ENCODE assay signal across 1 cellular context in the genomic region with DNA sequence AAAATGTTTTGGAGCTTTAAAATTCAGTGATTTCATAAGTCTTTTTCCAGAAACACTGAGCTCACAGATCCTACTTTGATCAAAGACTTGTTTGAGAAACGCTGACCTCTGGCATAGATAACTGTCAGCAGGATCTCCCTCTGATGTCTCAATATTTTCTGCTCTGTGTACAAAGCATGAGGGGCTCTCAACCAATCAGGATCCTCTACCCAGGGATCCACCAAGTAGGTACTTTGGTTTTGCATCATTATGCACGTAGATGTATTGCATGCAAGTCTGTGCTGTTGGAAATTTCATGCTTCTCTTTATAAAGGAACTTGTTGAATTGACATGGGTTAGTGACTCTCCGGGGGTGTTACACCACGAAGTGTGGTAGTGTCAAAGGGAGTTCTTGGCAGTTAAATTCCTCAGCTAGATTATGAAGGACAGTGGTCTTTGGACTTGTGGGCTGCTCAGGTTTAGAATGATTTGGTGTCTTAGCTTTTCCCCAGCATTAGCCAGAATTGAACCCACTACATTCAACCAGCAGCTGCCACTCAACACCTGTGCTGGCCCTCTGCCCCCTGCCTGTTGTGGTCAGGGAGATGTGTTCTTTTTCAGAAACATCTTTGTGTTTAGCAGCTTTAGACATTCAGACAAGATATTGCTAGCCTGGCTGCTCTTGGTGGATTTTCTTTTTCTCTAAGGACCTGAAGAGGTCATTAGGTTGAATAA.
TF ChIP-seq lines count a peak whose summit lies in the region.

No MANE protein-coding gene starts in this region.

TF ChIP-seq in HepG2, 621 proteins besides CTCF, POLR2A, EP300 and RAD21 (continued from another document and continues in another):
- TF ChIP-seq E2F2 (CRISPR knock-in tag; IDR thresholded peaks at IDR 0.05; ENCODE audit: borderline replicate concordance) (no peak), MAF1 (CRISPR knock-in tag; IDR thresholded peaks at IDR 0.05; ENCODE audit: borderline replicate concordance) (no peak), TCF12 (IDR thresholded peaks at IDR 0.05) (no peak), TCF12 (CRISPR knock-in tag; IDR thresholded peaks at IDR 0.05) (no peak), SMC3 (IDR thresholded peaks at IDR 0.05; ENCODE audit: low read length) (no peak), TBL1XR1 (IDR thresholded peaks at IDR 0.05; ENCODE audit: borderline replicate concordance, low read length, partially characterized antibody) (no peak), SRF (IDR thresholded peaks at IDR 0.05; ENCODE audit: low read depth, low read length) (no peak), BORCS8-MEF2B (CRISPR knock-in tag; IDR thresholded peaks at IDR 0.05) (no peak), SMYD3 (CRISPR knock-in tag; IDR thresholded peaks at IDR 0.05) (no peak), TAF1 (CRISPR knock-in tag; IDR thresholded peaks at IDR 0.05) (no peak), ZNF652 (CRISPR knock-in tag; IDR thresholded peaks at IDR 0.05; ENCODE audit: borderline replicate concordance, low read depth) (no peak), ELF4 (CRISPR knock-in tag; IDR thresholded peaks at IDR 0.05; ENCODE audit: borderline replicate concordance) (no peak), MBNL3 (CRISPR knock-in tag; conservative IDR thresholded peaks at IDR 0.05) (no peak), RBM22 (optimal IDR thresholded peaks at IDR 0.05; ENCODE audit: low read length) (no peak), ZNF451 (CRISPR knock-in tag; IDR thresholded peaks at IDR 0.05) (no peak), NFRKB (IDR thresholded peaks at IDR 0.05) (no peak), IKZF5 (CRISPR knock-in tag; IDR thresholded peaks at IDR 0.05) (no peak), ZBTB3 (CRISPR knock-in tag; IDR thresholded peaks at IDR 0.05; ENCODE audit: borderline replicate concordance, low read depth) (no peak), PAF1 (CRISPR knock-in tag; IDR thresholded peaks at IDR 0.05) (no peak), ONECUT2 (CRISPR knock-in tag; IDR thresholded peaks at IDR 0.05) (no peak), RBM39 (IDR thresholded peaks at IDR 0.05; ENCODE audit: low read depth, low read length, poor library complexity, severe bottlenecking) (no peak), AGO2 (optimal IDR thresholded peaks at IDR 0.05; ENCODE audit: low read depth, low read length) (no peak), RFXAP (CRISPR knock-in tag; IDR thresholded peaks at IDR 0.05; ENCODE audit: borderline replicate concordance) (no peak), JDP2 (CRISPR knock-in tag; IDR thresholded peaks at IDR 0.05; ENCODE audit: borderline replicate concordance) (no peak), ZBTB1 (CRISPR knock-in tag; IDR thresholded peaks at IDR 0.05; ENCODE audit: borderline replicate concordance) (no peak), ZNF367 (CRISPR knock-in tag; IDR thresholded peaks at IDR 0.05; ENCODE audit: borderline replicate concordance) (no peak), NR1H2 (CRISPR knock-in tag; IDR thresholded peaks at IDR 0.05; ENCODE audit: borderline replicate concordance, low read depth) (no peak), ZNF75D (CRISPR knock-in tag; IDR thresholded peaks at IDR 0.05; ENCODE audit: borderline replicate concordance) (no peak), CCAR2 (optimal IDR thresholded peaks at IDR 0.05; ENCODE audit: low read depth, low read length) (no peak), ZNF160 (CRISPR knock-in tag; IDR thresholded peaks at IDR 0.05) (no peak)
- TF ChIP-seq, protein P1, sequence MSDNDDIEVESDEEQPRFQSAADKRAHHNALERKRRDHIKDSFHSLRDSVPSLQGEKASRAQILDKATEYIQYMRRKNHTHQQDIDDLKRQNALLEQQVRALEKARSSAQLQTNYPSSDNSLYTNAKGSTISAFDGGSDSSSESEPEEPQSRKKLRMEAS (IDR thresholded peaks at IDR 0.05): peak; percentile 48
- TF ChIP-seq, protein P2, sequence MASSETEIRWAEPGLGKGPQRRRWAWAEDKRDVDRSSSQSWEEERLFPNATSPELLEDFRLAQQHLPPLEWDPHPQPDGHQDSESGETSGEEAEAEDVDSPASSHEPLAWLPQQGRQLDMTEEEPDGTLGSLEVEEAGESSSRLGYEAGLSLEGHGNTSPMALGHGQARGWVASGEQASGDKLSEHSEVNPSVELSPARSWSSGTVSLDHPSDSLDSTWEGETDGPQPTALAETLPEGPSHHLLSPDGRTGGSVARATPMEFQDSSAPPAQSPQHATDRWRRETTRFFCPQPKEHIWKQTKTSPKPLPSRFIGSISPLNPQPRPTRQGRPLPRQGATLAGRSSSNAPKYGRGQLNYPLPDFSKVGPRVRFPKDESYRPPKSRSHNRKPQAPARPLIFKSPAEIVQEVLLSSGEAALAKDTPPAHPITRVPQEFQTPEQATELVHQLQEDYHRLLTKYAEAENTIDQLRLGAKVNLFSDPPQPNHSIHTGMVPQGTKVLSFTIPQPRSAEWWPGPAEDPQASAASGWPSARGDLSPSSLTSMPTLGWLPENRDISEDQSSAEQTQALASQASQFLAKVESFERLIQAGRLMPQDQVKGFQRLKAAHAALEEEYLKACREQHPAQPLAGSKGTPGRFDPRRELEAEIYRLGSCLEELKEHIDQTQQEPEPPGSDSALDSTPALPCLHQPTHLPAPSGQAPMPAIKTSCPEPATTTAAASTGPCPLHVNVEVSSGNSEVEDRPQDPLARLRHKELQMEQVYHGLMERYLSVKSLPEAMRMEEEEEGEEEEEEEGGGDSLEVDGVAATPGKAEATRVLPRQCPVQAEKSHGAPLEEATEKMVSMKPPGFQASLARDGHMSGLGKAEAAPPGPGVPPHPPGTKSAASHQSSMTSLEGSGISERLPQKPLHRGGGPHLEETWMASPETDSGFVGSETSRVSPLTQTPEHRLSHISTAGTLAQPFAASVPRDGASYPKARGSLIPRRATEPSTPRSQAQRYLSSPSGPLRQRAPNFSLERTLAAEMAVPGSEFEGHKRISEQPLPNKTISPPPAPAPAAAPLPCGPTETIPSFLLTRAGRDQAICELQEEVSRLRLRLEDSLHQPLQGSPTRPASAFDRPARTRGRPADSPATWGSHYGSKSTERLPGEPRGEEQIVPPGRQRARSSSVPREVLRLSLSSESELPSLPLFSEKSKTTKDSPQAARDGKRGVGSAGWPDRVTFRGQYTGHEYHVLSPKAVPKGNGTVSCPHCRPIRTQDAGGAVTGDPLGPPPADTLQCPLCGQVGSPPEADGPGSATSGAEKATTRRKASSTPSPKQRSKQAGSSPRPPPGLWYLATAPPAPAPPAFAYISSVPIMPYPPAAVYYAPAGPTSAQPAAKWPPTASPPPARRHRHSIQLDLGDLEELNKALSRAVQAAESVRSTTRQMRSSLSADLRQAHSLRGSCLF (CRISPR knock-in tag; IDR thresholded peaks at IDR 0.05; ENCODE audit: borderline replicate concordance): no peak
- TF ChIP-seq, protein P3, sequence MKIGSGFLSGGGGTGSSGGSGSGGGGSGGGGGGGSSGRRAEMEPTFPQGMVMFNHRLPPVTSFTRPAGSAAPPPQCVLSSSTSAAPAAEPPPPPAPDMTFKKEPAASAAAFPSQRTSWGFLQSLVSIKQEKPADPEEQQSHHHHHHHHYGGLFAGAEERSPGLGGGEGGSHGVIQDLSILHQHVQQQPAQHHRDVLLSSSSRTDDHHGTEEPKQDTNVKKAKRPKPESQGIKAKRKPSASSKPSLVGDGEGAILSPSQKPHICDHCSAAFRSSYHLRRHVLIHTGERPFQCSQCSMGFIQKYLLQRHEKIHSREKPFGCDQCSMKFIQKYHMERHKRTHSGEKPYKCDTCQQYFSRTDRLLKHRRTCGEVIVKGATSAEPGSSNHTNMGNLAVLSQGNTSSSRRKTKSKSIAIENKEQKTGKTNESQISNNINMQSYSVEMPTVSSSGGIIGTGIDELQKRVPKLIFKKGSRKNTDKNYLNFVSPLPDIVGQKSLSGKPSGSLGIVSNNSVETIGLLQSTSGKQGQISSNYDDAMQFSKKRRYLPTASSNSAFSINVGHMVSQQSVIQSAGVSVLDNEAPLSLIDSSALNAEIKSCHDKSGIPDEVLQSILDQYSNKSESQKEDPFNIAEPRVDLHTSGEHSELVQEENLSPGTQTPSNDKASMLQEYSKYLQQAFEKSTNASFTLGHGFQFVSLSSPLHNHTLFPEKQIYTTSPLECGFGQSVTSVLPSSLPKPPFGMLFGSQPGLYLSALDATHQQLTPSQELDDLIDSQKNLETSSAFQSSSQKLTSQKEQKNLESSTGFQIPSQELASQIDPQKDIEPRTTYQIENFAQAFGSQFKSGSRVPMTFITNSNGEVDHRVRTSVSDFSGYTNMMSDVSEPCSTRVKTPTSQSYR (CRISPR knock-in tag; IDR thresholded peaks at IDR 0.05; ENCODE audit: borderline replicate concordance): no peak
- TF ChIP-seq, protein P4, sequence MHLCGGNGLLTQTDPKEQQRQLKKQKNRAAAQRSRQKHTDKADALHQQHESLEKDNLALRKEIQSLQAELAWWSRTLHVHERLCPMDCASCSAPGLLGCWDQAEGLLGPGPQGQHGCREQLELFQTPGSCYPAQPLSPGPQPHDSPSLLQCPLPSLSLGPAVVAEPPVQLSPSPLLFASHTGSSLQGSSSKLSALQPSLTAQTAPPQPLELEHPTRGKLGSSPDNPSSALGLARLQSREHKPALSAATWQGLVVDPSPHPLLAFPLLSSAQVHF (CRISPR knock-in tag; IDR thresholded peaks at IDR 0.05): no peak
- TF ChIP-seq, protein P5, sequence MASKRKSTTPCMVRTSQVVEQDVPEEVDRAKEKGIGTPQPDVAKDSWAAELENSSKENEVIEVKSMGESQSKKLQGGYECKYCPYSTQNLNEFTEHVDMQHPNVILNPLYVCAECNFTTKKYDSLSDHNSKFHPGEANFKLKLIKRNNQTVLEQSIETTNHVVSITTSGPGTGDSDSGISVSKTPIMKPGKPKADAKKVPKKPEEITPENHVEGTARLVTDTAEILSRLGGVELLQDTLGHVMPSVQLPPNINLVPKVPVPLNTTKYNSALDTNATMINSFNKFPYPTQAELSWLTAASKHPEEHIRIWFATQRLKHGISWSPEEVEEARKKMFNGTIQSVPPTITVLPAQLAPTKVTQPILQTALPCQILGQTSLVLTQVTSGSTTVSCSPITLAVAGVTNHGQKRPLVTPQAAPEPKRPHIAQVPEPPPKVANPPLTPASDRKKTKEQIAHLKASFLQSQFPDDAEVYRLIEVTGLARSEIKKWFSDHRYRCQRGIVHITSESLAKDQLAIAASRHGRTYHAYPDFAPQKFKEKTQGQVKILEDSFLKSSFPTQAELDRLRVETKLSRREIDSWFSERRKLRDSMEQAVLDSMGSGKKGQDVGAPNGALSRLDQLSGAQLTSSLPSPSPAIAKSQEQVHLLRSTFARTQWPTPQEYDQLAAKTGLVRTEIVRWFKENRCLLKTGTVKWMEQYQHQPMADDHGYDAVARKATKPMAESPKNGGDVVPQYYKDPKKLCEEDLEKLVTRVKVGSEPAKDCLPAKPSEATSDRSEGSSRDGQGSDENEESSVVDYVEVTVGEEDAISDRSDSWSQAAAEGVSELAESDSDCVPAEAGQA (IDR thresholded peaks at IDR 0.05; ENCODE audit: low read depth): no peak
- TF ChIP-seq, protein P5 (CRISPR knock-in tag; IDR thresholded peaks at IDR 0.05; ENCODE audit: borderline replicate concordance): no peak
- TF ChIP-seq, protein P6, sequence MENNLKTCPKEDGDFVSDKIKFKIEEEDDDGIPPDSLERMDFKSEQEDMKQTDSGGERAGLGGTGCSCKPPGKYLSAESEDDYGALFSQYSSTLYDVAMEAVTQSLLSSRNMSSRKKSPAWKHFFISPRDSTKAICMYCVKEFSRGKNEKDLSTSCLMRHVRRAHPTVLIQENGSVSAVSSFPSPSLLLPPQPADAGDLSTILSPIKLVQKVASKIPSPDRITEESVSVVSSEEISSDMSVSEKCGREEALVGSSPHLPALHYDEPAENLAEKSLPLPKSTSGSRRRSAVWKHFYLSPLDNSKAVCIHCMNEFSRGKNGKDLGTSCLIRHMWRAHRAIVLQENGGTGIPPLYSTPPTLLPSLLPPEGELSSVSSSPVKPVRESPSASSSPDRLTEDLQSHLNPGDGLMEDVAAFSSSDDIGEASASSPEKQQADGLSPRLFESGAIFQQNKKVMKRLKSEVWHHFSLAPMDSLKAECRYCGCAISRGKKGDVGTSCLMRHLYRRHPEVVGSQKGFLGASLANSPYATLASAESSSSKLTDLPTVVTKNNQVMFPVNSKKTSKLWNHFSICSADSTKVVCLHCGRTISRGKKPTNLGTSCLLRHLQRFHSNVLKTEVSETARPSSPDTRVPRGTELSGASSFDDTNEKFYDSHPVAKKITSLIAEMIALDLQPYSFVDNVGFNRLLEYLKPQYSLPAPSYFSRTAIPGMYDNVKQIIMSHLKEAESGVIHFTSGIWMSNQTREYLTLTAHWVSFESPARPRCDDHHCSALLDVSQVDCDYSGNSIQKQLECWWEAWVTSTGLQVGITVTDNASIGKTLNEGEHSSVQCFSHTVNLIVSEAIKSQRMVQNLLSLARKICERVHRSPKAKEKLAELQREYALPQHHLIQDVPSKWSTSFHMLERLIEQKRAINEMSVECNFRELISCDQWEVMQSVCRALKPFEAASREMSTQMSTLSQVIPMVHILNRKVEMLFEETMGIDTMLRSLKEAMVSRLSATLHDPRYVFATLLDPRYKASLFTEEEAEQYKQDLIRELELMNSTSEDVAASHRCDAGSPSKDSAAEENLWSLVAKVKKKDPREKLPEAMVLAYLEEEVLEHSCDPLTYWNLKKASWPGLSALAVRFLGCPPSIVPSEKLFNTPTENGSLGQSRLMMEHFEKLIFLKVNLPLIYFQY (CRISPR knock-in tag; IDR thresholded peaks at IDR 0.05; ENCODE audit: borderline replicate concordance): peak; percentile 17; the same call in 1 of the 2 replicates
